8 cellular contexts compared by ENCODE assay signal in the genomic region with DNA sequence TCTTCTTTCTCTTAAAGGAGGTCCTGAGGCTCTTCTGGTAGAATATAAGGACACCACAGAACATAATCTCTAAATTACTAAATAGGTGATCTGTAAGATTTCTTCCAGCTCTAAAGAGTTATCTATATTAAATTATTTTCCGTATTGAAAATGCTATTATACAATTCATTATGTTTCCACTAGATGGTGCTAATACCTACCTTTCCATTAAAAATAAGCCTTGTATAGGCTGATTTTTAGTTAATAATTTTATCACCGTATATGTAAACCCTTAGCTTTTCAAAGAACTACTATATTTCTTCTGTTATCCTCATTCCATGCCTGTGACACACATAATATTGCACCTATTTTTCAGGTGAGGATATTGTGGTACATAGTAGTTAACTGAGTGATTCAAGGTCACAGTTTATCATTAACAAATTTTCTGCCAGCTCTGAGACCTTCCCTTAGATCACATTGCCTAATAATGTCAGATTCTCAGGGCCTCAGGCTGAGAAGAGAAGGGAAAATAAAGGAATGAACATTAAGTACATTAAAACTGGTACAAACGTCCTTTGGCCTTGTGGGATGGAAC.
DNase-seq lines count a peak whose midpoint lies in the region; ATAC-seq, FAIRE-seq and TF ChIP-seq lines count a peak whose summit lies in the region.

No MANE protein-coding gene starts in this region.

- DNase-seq in COLO829 (ENCODE audit: low spot score): peak; percentile 8
- DNase-seq in HTR-8/SVneo (ENCODE audit: insufficient read length, low spot score): peak; percentile 22
- peak; percentile 55 for DNase-seq in adipocyte (ENCODE audit: low read depth)
- DNase-seq in dedifferentiated amniotic fluid mesenchymal stem cell (ENCODE audit: extremely low spot score): no peak

- ATAC-seq in GM19023 (IDR thresholded peaks at IDR 0.05; ENCODE audit: unreplicated experiment) (no peak), GM21576 (IDR thresholded peaks at IDR 0.05; ENCODE audit: unreplicated experiment) (no peak), GM19395 (IDR thresholded peaks at IDR 0.05; ENCODE audit: unreplicated experiment) (no peak)

- FAIRE-seq in HTR-8/SVneo (lab: Jason Lieb, UNC): no peak

- H3K4me1 ChIP-seq in adipocyte (ENCODE audit: control insufficient read depth, insufficient read depth, low read length) (no peaks in the 10 kb centered on the region), liver (ENCODE audit: control insufficient read depth in 4 of 4, insufficient read depth in 4 of 4, low read length in 3 of 4) (peaks cover 0 to 4% (median 2%) of the 10 kb centered on the region in 4 donors)

- TF ChIP-seq CTCF in liver (IDR thresholded peaks at IDR 0.05; ENCODE audit: low read depth, low read length, missing input control): peak; percentile 27

- 14% methylated on average over 3 of the region's 3 CpGs for WGBS in liver

- H3K4me3 ChIP-seq in adipocyte (ENCODE audit: low read length) (no peak overlapping the region), liver (ENCODE audit: low read depth in 1 of 3, low read length in 3 of 3) (no peak overlapping the region)

- peaks cover 7% of the 10 kb centered on the region for H3K27me3 ChIP-seq in adipocyte (replicated peaks; ENCODE audit: control insufficient read depth, insufficient read depth, low read length)
- H3K27me3 ChIP-seq in liver (ENCODE audit: control insufficient read depth in 4 of 4, insufficient read depth in 4 of 4, low read length in 3 of 4): no peaks in the 10 kb centered on the region

- peaks cover 13% of the 10 kb centered on the region for H3K9me3 ChIP-seq in adipocyte (ENCODE audit: control insufficient read depth, low read length)
- H3K9me3 ChIP-seq in liver (ENCODE audit: control insufficient read depth in 4 of 4, low read length in 3 of 4): no peaks in the 10 kb centered on the region

- H3K27ac ChIP-seq in liver (ENCODE audit: low read depth in 1 of 2, low read length in 2 of 2): no peak overlapping the region

- H3K9ac ChIP-seq in adipocyte (ENCODE audit: low read length): no peak overlapping the region
- H3K9ac ChIP-seq in liver (ENCODE audit: low read depth in 1 of 2, low read length in 2 of 2): no peak overlapping the region

- TF ChIP-seq RAD21 in liver (IDR thresholded peaks at IDR 0.05): peak; percentile 52 to 75

- H3K36me3 ChIP-seq in adipocyte (ENCODE audit: control insufficient read depth, insufficient read depth, low read length, severe bottlenecking): no peaks in the 10 kb centered on the region
- no peaks in the 10 kb centered on the region for H3K36me3 ChIP-seq in liver (ENCODE audit: control insufficient read depth in 4 of 4, insufficient read depth in 3 of 4, low read depth in 1 of 4, low read length in 3 of 4)

TF ChIP-seq in liver, 16 proteins besides CTCF, POLR2A, EP300 and RAD21:
- TF ChIP-seq FOXA2 (IDR thresholded peaks at IDR 0.05) (no peak), EGR1 (IDR thresholded peaks at IDR 0.05; ENCODE audit: low read depth in 2 of 2) (no peak), SP1 (IDR thresholded peaks at IDR 0.05) (no peak), YY1 (IDR thresholded peaks at IDR 0.05) (no peak), TAF1 (conservative IDR thresholded peaks at IDR 0.05) (no peak), FOXA1 (IDR thresholded peaks at IDR 0.05) (no peak), NR2F2 (IDR thresholded peaks at IDR 0.05) (no peak), HNF4A (conservative IDR thresholded peaks at IDR 0.05) (no peak), HNF4G (IDR thresholded peaks at IDR 0.05) (no peak), RXRA (IDR thresholded peaks at IDR 0.05) (no peak), JUND (IDR thresholded peaks at IDR 0.05) (no peak), GABPA (IDR thresholded peaks at IDR 0.05 in 1 of 2, conservative IDR thresholded peaks at IDR 0.05 in 1 of 2) (no peak)
- TF ChIP-seq, protein P1, sequence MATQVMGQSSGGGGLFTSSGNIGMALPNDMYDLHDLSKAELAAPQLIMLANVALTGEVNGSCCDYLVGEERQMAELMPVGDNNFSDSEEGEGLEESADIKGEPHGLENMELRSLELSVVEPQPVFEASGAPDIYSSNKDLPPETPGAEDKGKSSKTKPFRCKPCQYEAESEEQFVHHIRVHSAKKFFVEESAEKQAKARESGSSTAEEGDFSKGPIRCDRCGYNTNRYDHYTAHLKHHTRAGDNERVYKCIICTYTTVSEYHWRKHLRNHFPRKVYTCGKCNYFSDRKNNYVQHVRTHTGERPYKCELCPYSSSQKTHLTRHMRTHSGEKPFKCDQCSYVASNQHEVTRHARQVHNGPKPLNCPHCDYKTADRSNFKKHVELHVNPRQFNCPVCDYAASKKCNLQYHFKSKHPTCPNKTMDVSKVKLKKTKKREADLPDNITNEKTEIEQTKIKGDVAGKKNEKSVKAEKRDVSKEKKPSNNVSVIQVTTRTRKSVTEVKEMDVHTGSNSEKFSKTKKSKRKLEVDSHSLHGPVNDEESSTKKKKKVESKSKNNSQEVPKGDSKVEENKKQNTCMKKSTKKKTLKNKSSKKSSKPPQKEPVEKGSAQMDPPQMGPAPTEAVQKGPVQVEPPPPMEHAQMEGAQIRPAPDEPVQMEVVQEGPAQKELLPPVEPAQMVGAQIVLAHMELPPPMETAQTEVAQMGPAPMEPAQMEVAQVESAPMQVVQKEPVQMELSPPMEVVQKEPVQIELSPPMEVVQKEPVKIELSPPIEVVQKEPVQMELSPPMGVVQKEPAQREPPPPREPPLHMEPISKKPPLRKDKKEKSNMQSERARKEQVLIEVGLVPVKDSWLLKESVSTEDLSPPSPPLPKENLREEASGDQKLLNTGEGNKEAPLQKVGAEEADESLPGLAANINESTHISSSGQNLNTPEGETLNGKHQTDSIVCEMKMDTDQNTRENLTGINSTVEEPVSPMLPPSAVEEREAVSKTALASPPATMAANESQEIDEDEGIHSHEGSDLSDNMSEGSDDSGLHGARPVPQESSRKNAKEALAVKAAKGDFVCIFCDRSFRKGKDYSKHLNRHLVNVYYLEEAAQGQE (IDR thresholded peaks at IDR 0.05): no peak
- TF ChIP-seq, protein P2, sequence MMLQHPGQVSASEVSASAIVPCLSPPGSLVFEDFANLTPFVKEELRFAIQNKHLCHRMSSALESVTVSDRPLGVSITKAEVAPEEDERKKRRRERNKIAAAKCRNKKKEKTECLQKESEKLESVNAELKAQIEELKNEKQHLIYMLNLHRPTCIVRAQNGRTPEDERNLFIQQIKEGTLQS (IDR thresholded peaks at IDR 0.05): no peak
- TF ChIP-seq, protein P3, sequence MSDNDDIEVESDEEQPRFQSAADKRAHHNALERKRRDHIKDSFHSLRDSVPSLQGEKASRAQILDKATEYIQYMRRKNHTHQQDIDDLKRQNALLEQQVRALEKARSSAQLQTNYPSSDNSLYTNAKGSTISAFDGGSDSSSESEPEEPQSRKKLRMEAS (IDR thresholded peaks at IDR 0.05): no peak
- TF ChIP-seq, protein P4, sequence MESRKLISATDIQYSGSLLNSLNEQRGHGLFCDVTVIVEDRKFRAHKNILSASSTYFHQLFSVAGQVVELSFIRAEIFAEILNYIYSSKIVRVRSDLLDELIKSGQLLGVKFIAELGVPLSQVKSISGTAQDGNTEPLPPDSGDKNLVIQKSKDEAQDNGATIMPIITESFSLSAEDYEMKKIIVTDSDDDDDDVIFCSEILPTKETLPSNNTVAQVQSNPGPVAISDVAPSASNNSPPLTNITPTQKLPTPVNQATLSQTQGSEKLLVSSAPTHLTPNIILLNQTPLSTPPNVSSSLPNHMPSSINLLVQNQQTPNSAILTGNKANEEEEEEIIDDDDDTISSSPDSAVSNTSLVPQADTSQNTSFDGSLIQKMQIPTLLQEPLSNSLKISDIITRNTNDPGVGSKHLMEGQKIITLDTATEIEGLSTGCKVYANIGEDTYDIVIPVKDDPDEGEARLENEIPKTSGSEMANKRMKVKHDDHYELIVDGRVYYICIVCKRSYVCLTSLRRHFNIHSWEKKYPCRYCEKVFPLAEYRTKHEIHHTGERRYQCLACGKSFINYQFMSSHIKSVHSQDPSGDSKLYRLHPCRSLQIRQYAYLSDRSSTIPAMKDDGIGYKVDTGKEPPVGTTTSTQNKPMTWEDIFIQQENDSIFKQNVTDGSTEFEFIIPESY (IDR thresholded peaks at IDR 0.05): no peak
